17 cellular contexts compared by ENCODE assay signal in the genomic region with DNA sequence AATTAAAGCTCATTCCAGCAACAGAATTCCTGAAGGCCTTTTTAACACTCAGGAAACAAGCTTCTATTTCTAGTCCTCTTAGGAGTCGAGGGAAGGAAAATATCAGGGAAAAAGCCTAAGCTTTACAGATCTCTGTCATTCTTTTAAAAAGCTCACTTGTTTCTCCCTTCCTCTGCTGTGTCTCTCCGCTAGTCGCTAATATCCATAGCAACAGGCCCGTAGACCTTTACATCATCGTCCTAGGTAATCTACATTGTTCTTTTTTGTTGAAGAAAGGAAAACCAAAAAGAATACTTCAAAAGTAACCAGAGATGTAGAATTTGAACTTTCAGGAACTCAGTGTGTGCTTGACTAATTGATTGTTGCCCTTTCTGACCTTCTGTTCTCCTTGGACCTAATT. TPM values are rescaled to one million over a fixed set of nuclear protein-coding genes. Genes with fewer than 3 reads are reported as not detected.
A peak's percentile ranks its signal among the peaks of the same experiment; 100 is the strongest.
DNase-seq lines count a peak whose midpoint lies in the region; ATAC-seq lines count a peak whose summit lies in the region.
"Had no signal": no experiment of that assay in that cellular context is flagged by ENCODE, and none has a peak within 500 bp of the region (broad histone marks: within the 10 kb centered on the region; RNA-seq: fewer than 3 reads in every experiment).

No MANE protein-coding gene starts in this region.

- CTCF ChIA-PET in CD4-positive, alpha-beta memory T cell (lab: Charles Lee; ENCODE audit: partially characterized antibody) = no interaction called here

- POLR2A ChIA-PET in CD4-positive, alpha-beta memory T cell (lab: Charles Lee; ENCODE audit: partially characterized antibody) = no interaction called here

- H3K4me1 Mint-ChIP-seq in T-helper 17 cell = peaks cover 9% of the 10 kb centered on the region
- H3K4me1 Mint-ChIP-seq in CD4-positive, alpha-beta memory T cell = peaks cover 0 to 6% (median 4%) of the 10 kb centered on the region in 4 donors

- H3K36me3 ChIP-seq in CD4-positive, alpha-beta memory T cell (ENCODE audit: insufficient read depth, low read length) = peaks cover 28% of the 10 kb centered on the region
- H3K36me3 ChIP-seq: BE2C, HAP-1 had no signal

- no peak overlapping the region for H3K4me3 Mint-ChIP-seq in T-helper 17 cell
- no peak overlapping the region for H3K4me3 Mint-ChIP-seq in CD4-positive, alpha-beta memory T cell
- H3K4me3 Mint-ChIP-seq: CD4-positive, CD25-positive, alpha-beta regulatory T cell had no signal

- H3K27me3 ChIP-seq in CD4-positive, alpha-beta memory T cell (ENCODE audit: insufficient read depth, low read length) = no peaks in the 10 kb centered on the region
- H3K27me3 ChIP-seq: BE2C had no signal

- intact Hi-C loops in CD4-positive, alpha-beta memory T cell (cut with micrococcal nuclease) = no loop called here

- H3K4me1 ChIP-seq in CD4-positive, alpha-beta memory T cell (ENCODE audit: insufficient read depth, low read length) = no peaks in the 10 kb centered on the region
- H3K4me1 ChIP-seq: BE2C, HAP-1 had no signal

- H3K4me3 ChIP-seq in CD4-positive, alpha-beta memory T cell (ENCODE audit: low read length in 2 of 2) = no peak overlapping the region
- H3K4me3 ChIP-seq: GM23248, HAP-1 had no signal

- peak overlapping the region; percentile 54 for H3K27ac Mint-ChIP-seq in T-helper 17 cell
- H3K27ac Mint-ChIP-seq in CD4-positive, alpha-beta memory T cell = no peak overlapping the region
- H3K27ac Mint-ChIP-seq: CD4-positive, CD25-positive, alpha-beta regulatory T cell had no signal

- no peaks in the 10 kb centered on the region for H3K9me3 Mint-ChIP-seq in CD4-positive, alpha-beta memory T cell
- H3K9me3 Mint-ChIP-seq: CD4-positive, CD25-positive, alpha-beta regulatory T cell had no signal

- no peaks in the 10 kb centered on the region for H3K27me3 Mint-ChIP-seq in T-helper 17 cell
- no peaks in the 10 kb centered on the region for H3K27me3 Mint-ChIP-seq in CD4-positive, alpha-beta memory T cell
- H3K27me3 Mint-ChIP-seq: CD4-positive, CD25-positive, alpha-beta regulatory T cell had no signal

- DNase-seq in T-helper 17 cell (no peak), dermis blood vessel endothelial cell (peak; percentile 64), left kidney (ENCODE audit: low read depth, low spot score) (peak; percentile 1), NCI-H1694 (lab: John Stamatoyannopoulos, UW) (no peak), cerebellum (ENCODE audit: low spot score) (no peak)
- no peak for DNase-seq in CD4-positive, alpha-beta memory T cell
- DNase-seq: ACHN; BE2C; C1 segment of cervical spinal cord; Calu3; CD4-positive, CD25-positive, alpha-beta regulatory T cell; DMS79 treated with DMSO at 0.1 percent for 48 hours; GF-D8; GM23248 had no signal

- peaks cover 5% of the 10 kb centered on the region for H3K36me3 Mint-ChIP-seq in T-helper 17 cell (ENCODE audit: low read depth)
- peaks cover 13 to 64% of the 10 kb centered on the region in 2 donors for H3K36me3 Mint-ChIP-seq in CD4-positive, alpha-beta memory T cell

- ATAC-seq in T-helper 17 cell = no peak
- no peak for ATAC-seq in HG03196 (IDR thresholded peaks at IDR 0.05; ENCODE audit: unreplicated experiment)

- no peaks in the 10 kb centered on the region for H3K9me3 ChIP-seq in T-helper 17 cell (ENCODE audit: control insufficient read depth, low read length, poor library complexity, severe bottlenecking)
- H3K9me3 ChIP-seq in CD4-positive, alpha-beta memory T cell (ENCODE audit: control insufficient read depth in 1 of 2, low read length in 2 of 2) = no peaks in the 10 kb centered on the region
- H3K9me3 ChIP-seq: BE2C, HAP-1 had no signal

- H3K27ac ChIP-seq in CD4-positive, alpha-beta memory T cell (ENCODE audit: low read depth, low read length) = no peak overlapping the region
- H3K27ac ChIP-seq: GM23248, HL-60 had no signal

RNA-seq across cellular contexts. Expression of a gene that starts 45.9 kb away (rescaled TPM):
- total RNA-seq in T-helper 17 cell (10 to 100 TPM; 40.3 to 45.6 TPM), dermis blood vessel endothelial cell (15.1 and 17.4 TPM in 2 replicates), cerebellum (28.9 TPM)
- total RNA-seq in CD4-positive, alpha-beta memory T cell = 10 to 100 TPM; 31.5 to 37.6 TPM
- 10 to 100 TPM; 15.1 to 27.6 TPM for polyA plus RNA-seq in CD4-positive, alpha-beta memory T cell

Comparison
In these comparisons a context has a peak if more than half of its experiments do, and no peak if none do; other contexts are left out.
1. DNase-seq: peak in dermis blood vessel endothelial cell (single experiment) and left kidney (single experiment); none in T-helper 17 cell (0 of 3), CD4-positive, alpha-beta memory T cell (0 of 5), NCI-H1694 (single experiment) and cerebellum (single experiment).